1 cellular context compared by ENCODE assay signal in the genomic region with DNA sequence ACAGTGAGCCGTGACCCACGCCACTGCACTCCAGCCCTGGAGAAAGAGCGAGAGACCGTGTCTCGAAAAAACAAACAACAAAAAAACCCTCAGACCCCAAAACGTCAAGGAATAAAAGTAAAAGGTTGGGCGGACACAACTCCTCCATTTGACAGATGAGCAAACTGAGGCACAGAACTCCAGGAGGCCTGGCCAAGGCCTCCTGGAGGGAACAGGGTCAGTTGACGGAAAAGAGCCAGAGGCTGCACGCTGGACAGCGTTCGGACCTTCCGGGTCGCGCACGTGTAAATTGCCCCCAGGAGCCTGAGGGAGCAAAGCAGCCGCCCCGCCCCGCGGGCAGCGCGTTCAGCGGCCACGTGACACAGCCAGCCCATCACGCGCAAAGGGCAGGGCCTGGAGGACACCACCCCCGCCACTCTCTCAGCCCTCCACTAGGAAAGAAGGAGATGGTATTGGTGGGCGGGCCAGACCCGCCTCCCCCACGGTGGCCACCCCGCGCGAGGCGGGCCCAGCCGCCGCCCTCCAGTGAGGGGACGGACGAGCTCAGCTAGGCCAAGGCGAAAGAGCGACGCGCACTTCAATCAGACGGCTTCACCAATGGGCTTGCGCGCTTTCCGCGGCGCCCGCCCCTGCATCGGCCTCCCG.
TF ChIP-seq lines count a peak whose summit lies in the region.

No MANE protein-coding gene starts in this region.

TF ChIP-seq in HepG2, 621 proteins besides CTCF, POLR2A, EP300 and RAD21 (continued from another document and continues in another):
- TF ChIP-seq, protein P1, sequence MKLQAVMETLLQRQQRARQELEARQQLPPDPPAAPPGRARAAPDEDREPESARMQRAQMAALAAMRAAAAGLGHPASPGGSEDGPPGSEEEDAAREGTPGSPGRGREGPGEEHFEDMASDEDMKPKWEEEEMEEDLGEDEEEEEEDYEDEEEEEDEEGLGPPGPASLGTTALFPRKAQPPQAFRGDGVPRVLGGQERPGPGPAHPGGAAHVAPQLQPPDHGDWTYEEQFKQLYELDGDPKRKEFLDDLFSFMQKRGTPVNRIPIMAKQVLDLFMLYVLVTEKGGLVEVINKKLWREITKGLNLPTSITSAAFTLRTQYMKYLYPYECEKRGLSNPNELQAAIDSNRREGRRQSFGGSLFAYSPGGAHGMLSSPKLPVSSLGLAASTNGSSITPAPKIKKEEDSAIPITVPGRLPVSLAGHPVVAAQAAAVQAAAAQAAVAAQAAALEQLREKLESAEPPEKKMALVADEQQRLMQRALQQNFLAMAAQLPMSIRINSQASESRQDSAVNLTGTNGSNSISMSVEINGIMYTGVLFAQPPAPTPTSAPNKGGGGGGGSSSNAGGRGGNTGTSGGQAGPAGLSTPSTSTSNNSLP (IDR thresholded peaks at IDR 0.05; ENCODE audit: low read depth, low read length) = no peak
- TF ChIP-seq, protein P2, sequence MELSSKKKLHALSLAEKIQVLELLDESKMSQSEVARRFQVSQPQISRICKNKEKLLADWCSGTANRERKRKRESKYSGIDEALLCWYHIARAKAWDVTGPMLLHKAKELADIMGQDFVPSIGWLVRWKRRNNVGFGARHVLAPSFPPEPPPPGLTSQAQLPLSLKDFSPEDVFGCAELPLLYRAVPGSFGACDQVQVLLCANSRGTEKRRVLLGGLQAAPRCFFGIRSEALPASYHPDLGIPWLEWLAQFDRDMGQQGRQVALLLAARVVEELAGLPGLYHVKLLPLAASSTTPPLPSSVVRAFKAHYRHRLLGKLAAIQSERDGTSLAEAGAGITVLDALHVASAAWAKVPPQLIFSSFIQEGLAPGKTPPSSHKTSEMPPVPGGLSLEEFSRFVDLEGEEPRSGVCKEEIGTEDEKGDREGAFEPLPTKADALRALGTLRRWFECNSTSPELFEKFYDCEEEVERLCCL (CRISPR knock-in tag; IDR thresholded peaks at IDR 0.05; ENCODE audit: borderline replicate concordance) = peak; percentile 88; the same call in 1 of the 2 replicates
- TF ChIP-seq, protein P3, sequence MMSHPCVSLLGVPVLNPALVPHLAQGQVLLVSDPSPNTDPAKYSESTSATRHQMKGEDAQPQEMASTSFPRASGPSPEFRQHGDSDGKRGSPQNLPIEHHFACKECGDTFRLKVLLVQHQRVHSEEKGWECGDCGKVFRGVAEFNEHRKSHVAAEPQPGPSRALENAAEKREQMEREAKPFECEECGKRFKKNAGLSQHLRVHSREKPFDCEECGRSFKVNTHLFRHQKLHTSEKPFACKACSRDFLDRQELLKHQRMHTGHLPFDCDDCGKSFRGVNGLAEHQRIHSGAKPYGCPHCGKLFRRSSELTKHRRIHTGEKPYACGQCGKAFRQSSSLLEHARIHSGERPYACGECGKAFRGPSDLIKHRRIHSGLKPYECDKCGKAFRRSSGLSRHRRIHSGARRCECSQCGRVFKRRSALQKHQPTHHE (CRISPR knock-in tag; IDR thresholded peaks at IDR 0.05; ENCODE audit: borderline replicate concordance) = no peak
- TF ChIP-seq XRCC5 (optimal IDR thresholded peaks at IDR 0.05; ENCODE audit: low read length) (peak; percentile 47), ZSCAN22 (CRISPR knock-in tag; IDR thresholded peaks at IDR 0.05) (no peak), ZNF615 (CRISPR knock-in tag; IDR thresholded peaks at IDR 0.05; ENCODE audit: borderline replicate concordance) (no peak), ZNF747 (CRISPR knock-in tag; IDR thresholded peaks at IDR 0.05; ENCODE audit: borderline replicate concordance) (peak; percentile 66), MEIS2 (CRISPR knock-in tag; IDR thresholded peaks at IDR 0.05) (peak; percentile 63; the same call in 1 of the 2 replicates), ATAD3A (CRISPR knock-in tag; IDR thresholded peaks at IDR 0.05) (no peak), FOSL1 (CRISPR knock-in tag; IDR thresholded peaks at IDR 0.05; ENCODE audit: borderline replicate concordance) (no peak), RFX5 (IDR thresholded peaks at IDR 0.05; ENCODE audit: low read depth, low read length) (no peak), MXI1 (IDR thresholded peaks at IDR 0.05; ENCODE audit: borderline replicate concordance, low read depth, low read length) (peak; percentile 98), ZNF367 (CRISPR knock-in tag; IDR thresholded peaks at IDR 0.05; ENCODE audit: borderline replicate concordance) (0 out of 2 replicates have a peak, but pooled peaks have one; percentile 21), ZNF678 (CRISPR knock-in tag; IDR thresholded peaks at IDR 0.05) (no peak), CBX5 (CRISPR knock-in tag; IDR thresholded peaks at IDR 0.05; ENCODE audit: borderline replicate concordance) (peak; percentile 83; the same call in 1 of the 2 replicates), ZBTB38 (CRISPR knock-in tag; IDR thresholded peaks at IDR 0.05) (peak; percentile 61; the same call in 1 of the 2 replicates), ZFX (CRISPR knock-in tag; IDR thresholded peaks at IDR 0.05; ENCODE audit: low read depth) (peak; percentile 17; the same call in 1 of the 2 replicates), ZNF547 (CRISPR knock-in tag; IDR thresholded peaks at IDR 0.05) (peak; percentile 79; the same call in 1 of the 2 replicates), ATF7-NPFF (CRISPR knock-in tag; IDR thresholded peaks at IDR 0.05; ENCODE audit: low read depth) (no peak; the same call in 1 of the 2 replicates), ZNF282 (IDR thresholded peaks at IDR 0.05; ENCODE audit: partially characterized antibody) (no peak), PITX1 (CRISPR knock-in tag; IDR thresholded peaks at IDR 0.05) (peak; percentile 68), SCMH1 (CRISPR knock-in tag; IDR thresholded peaks at IDR 0.05; ENCODE audit: borderline replicate concordance) (no peak), YEATS2 (CRISPR knock-in tag; IDR thresholded peaks at IDR 0.05; ENCODE audit: borderline replicate concordance) (peak; percentile 68; the same call in 1 of the 2 replicates), ZNF121 (CRISPR knock-in tag; IDR thresholded peaks at IDR 0.05) (no peak), KDM5A (IDR thresholded peaks at IDR 0.05; ENCODE audit: borderline replicate concordance, low read length) (no peak), ZNF10 (CRISPR knock-in tag; IDR thresholded peaks at IDR 0.05; ENCODE audit: borderline replicate concordance, low read depth) (no peak), ZNF850 (CRISPR knock-in tag; conservative IDR thresholded peaks at IDR 0.05) (no peak), ZNF552 (CRISPR knock-in tag; IDR thresholded peaks at IDR 0.05; ENCODE audit: borderline replicate concordance) (no peak)
- TF ChIP-seq, protein P4, sequence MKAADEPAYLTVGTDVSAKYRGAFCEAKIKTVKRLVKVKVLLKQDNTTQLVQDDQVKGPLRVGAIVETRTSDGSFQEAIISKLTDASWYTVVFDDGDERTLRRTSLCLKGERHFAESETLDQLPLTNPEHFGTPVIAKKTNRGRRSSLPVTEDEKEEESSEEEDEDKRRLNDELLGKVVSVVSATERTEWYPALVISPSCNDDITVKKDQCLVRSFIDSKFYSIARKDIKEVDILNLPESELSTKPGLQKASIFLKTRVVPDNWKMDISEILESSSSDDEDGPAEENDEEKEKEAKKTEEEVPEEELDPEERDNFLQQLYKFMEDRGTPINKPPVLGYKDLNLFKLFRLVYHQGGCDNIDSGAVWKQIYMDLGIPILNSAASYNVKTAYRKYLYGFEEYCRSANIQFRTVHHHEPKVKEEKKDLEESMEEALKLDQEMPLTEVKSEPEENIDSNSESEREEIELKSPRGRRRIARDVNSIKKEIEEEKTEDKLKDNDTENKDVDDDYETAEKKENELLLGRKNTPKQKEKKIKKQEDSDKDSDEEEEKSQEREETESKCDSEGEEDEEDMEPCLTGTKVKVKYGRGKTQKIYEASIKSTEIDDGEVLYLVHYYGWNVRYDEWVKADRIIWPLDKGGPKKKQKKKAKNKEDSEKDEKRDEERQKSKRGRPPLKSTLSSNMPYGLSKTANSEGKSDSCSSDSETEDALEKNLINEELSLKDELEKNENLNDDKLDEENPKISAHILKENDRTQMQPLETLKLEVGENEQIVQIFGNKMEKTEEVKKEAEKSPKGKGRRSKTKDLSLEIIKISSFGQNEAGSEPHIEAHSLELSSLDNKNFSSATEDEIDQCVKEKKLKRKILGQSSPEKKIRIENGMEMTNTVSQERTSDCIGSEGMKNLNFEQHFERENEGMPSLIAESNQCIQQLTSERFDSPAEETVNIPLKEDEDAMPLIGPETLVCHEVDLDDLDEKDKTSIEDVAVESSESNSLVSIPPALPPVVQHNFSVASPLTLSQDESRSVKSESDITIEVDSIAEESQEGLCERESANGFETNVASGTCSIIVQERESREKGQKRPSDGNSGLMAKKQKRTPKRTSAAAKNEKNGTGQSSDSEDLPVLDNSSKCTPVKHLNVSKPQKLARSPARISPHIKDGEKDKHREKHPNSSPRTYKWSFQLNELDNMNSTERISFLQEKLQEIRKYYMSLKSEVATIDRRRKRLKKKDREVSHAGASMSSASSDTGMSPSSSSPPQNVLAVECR (CRISPR knock-in tag; IDR thresholded peaks at IDR 0.05; ENCODE audit: borderline replicate concordance) = peak; percentile 83
- TF ChIP-seq, protein P5, sequence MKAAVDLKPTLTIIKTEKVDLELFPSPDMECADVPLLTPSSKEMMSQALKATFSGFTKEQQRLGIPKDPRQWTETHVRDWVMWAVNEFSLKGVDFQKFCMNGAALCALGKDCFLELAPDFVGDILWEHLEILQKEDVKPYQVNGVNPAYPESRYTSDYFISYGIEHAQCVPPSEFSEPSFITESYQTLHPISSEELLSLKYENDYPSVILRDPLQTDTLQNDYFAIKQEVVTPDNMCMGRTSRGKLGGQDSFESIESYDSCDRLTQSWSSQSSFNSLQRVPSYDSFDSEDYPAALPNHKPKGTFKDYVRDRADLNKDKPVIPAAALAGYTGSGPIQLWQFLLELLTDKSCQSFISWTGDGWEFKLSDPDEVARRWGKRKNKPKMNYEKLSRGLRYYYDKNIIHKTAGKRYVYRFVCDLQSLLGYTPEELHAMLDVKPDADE (CRISPR knock-in tag; IDR thresholded peaks at IDR 0.05) = peak; percentile 75; the same call in 1 of the 2 replicates
- TF ChIP-seq, protein P6, sequence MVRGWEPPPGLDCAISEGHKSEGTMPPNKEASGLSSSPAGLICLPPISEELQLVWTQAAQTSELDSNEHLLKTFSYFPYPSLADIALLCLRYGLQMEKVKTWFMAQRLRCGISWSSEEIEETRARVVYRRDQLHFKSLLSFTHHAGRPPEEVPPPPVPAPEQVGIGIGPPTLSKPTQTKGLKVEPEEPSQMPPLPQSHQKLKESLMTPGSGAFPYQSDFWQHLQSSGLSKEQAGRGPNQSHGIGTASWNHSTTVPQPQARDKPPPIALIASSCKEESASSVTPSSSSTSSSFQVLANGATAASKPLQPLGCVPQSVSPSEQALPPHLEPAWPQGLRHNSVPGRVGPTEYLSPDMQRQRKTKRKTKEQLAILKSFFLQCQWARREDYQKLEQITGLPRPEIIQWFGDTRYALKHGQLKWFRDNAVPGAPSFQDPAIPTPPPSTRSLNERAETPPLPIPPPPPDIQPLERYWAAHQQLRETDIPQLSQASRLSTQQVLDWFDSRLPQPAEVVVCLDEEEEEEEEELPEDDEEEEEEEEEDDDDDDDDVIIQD (CRISPR knock-in tag; IDR thresholded peaks at IDR 0.05; ENCODE audit: low read depth) = peak; percentile 57; the same call in 1 of the 2 replicates
- TF ChIP-seq, protein P7, sequence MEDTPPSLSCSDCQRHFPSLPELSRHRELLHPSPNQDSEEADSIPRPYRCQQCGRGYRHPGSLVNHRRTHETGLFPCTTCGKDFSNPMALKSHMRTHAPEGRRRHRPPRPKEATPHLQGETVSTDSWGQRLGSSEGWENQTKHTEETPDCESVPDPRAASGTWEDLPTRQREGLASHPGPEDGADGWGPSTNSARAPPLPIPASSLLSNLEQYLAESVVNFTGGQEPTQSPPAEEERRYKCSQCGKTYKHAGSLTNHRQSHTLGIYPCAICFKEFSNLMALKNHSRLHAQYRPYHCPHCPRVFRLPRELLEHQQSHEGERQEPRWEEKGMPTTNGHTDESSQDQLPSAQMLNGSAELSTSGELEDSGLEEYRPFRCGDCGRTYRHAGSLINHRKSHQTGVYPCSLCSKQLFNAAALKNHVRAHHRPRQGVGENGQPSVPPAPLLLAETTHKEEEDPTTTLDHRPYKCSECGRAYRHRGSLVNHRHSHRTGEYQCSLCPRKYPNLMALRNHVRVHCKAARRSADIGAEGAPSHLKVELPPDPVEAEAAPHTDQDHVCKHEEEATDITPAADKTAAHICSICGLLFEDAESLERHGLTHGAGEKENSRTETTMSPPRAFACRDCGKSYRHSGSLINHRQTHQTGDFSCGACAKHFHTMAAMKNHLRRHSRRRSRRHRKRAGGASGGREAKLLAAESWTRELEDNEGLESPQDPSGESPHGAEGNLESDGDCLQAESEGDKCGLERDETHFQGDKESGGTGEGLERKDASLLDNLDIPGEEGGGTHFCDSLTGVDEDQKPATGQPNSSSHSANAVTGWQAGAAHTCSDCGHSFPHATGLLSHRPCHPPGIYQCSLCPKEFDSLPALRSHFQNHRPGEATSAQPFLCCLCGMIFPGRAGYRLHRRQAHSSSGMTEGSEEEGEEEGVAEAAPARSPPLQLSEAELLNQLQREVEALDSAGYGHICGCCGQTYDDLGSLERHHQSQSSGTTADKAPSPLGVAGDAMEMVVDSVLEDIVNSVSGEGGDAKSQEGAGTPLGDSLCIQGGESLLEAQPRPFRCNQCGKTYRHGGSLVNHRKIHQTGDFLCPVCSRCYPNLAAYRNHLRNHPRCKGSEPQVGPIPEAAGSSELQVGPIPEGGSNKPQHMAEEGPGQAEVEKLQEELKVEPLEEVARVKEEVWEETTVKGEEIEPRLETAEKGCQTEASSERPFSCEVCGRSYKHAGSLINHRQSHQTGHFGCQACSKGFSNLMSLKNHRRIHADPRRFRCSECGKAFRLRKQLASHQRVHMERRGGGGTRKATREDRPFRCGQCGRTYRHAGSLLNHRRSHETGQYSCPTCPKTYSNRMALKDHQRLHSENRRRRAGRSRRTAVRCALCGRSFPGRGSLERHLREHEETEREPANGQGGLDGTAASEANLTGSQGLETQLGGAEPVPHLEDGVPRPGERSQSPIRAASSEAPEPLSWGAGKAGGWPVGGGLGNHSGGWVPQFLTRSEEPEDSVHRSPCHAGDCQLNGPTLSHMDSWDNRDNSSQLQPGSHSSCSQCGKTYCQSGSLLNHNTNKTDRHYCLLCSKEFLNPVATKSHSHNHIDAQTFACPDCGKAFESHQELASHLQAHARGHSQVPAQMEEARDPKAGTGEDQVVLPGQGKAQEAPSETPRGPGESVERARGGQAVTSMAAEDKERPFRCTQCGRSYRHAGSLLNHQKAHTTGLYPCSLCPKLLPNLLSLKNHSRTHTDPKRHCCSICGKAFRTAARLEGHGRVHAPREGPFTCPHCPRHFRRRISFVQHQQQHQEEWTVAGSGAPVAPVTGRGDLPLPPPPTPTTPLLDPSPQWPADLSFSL (CRISPR knock-in tag; IDR thresholded peaks at IDR 0.05) = no peak
- TF ChIP-seq, protein P8, sequence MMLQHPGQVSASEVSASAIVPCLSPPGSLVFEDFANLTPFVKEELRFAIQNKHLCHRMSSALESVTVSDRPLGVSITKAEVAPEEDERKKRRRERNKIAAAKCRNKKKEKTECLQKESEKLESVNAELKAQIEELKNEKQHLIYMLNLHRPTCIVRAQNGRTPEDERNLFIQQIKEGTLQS (CRISPR knock-in tag; IDR thresholded peaks at IDR 0.05) = no peak
- TF ChIP-seq, protein P9, sequence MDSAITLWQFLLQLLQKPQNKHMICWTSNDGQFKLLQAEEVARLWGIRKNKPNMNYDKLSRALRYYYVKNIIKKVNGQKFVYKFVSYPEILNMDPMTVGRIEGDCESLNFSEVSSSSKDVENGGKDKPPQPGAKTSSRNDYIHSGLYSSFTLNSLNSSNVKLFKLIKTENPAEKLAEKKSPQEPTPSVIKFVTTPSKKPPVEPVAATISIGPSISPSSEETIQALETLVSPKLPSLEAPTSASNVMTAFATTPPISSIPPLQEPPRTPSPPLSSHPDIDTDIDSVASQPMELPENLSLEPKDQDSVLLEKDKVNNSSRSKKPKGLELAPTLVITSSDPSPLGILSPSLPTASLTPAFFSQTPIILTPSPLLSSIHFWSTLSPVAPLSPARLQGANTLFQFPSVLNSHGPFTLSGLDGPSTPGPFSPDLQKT (CRISPR knock-in tag; IDR thresholded peaks at IDR 0.05; ENCODE audit: borderline replicate concordance) = peak; percentile 53; the same call in 1 of the 2 replicates
